Comparison of ENCODE assay signal across 8 cellular contexts in the genomic region with DNA sequence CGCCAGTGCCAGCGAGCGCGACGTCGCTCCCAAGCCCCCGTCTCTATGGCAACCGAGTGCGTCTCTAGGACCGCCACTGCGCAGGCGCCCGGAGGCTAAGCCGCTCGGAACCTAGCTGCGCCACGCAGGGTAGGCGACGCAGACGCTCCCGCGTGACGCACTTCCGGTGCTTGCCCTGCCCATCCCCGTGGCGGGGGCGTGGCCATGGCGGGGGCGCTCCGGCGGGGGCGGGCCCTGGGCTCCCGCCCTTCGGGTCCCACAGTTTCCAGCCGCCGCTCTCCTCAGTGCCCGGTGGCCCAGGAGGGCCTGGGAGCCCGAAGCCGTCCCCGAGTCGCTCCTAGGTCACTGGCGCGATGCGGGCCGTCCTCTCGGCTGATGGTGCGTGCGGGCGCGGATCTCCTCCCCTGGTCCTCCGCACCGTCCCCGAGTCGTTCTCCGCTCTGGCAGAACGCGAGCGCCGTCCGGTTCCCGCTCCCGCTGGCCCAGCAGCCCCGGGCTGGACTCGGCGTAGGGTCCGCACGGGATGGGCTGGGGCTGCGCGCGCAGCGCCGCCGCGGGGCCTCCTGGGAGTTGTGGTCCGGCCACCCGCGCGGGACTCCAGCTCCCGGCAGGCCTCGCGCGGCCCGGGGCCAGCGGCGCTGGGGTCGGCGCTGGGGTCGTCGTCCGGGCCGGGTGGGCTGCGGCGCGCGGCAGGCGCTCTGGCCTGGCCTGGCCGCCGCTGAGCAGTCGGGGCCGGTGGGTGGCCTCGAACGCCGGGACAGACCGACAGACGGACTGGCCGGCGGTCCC. TPM values are rescaled to one million over a fixed set of nuclear protein-coding genes. Genes with fewer than 3 reads are reported as not detected.
DNase-seq lines count a peak whose midpoint lies in the region; ATAC-seq and TF ChIP-seq lines count a peak whose summit lies in the region.

A gene (plus strand): TSS at position 245 of the 789 bp plus-strand sequence. CDS start 7,953 bp downstream, outside the sequence.

- peak within 1 kb of the TSS; percentile 74 for H3K4me3 ChIP-seq in BE2C (ENCODE audit: low read depth, low read length)
- H3K4me3 ChIP-seq in choroid plexus epithelial cell (ENCODE audit: low read depth, low read length) = peak within 1 kb of the TSS; percentile 99

- H3K4me1 ChIP-seq in BE2C = no peaks in the 10 kb centered on the region

- no peaks in the 10 kb centered on the region for H3K27me3 ChIP-seq in BE2C

- H3K9me3 ChIP-seq in BE2C = no peaks in the 10 kb centered on the region

- DNase-seq in BE2C = peak; percentile 99
- DNase-seq in GM19238 (ENCODE audit: insufficient read length, low spot score) = peak; percentile 100
- peak; percentile 58 for DNase-seq in NCI-H524 treated with DMSO at 0.1 percent for 48 hours (lab: John Stamatoyannopoulos, UW)
- DNase-seq in activated CD4-positive, alpha-beta T cell treated with anti-CD3 and anti-CD28 coated beads for 4 hours = peak; percentile 97 to 98
- DNase-seq in choroid plexus epithelial cell (ENCODE audit: low read depth) = peak; percentile 97
- peak; percentile 96 for DNase-seq in kidney tubule cell (ENCODE audit: low spot score)
- DNase-seq in stimulated activated CD4-positive, alpha-beta T cell treated with anti-CD3 and anti-CD28 coated beads, Interleukin-1b, Interleukin-23, amount 100 ng/mL, for 24 hours (ENCODE audit: low read depth in 4 of 4, low spot score in 1 of 4) = peak; percentile 90 to 94 (median 93)

- H3K36me3 ChIP-seq in BE2C = no peaks in the 10 kb centered on the region

- TF ChIP-seq CTCF in BE2C (IDR thresholded peaks at IDR 0.05; ENCODE audit: low read depth, low read length) = no peak
- TF ChIP-seq CTCF in choroid plexus epithelial cell (conservative IDR thresholded peaks at IDR 0.05; ENCODE audit: low read depth, low read length) = no peak

- peak; percentile 79 for ATAC-seq in HG03439 (IDR thresholded peaks at IDR 0.05; ENCODE audit: unreplicated experiment)

RNA-seq across cellular contexts. Expression of the gene that starts here (rescaled TPM):
- 41.5 TPM for polyA plus RNA-seq in BE2C (2012; ENCODE audit: insufficient read depth, insufficient read length, low read depth)

Comparison
In these comparisons a context has a peak if more than half of its experiments do, and no peak if none do; other contexts are left out.
1. Peak in every context shown above with its lines: DNase-seq, ATAC-seq and H3K4me3 ChIP-seq.